Comparison of ENCODE assay signal across 12 cellular contexts in genomic region chr2:226838758-226839555, GRCh38. TPM values are rescaled to one million over a fixed set of nuclear protein-coding genes. Genes with fewer than 3 reads are reported as not detected.
DNase-seq lines count a peak whose midpoint lies in the region; ATAC-seq and TF ChIP-seq lines count a peak whose summit lies in the region.
"Had no signal": no experiment of that assay in that cellular context is flagged by ENCODE, and none has a peak within 500 bp of the region (broad histone marks: within the 10 kb centered on the region; RNA-seq: fewer than 3 reads in every experiment).

No MANE protein-coding gene starts in this region.

- H3K27me3 Mint-ChIP-seq in CD4-positive, alpha-beta memory T cell = no peaks in the 10 kb centered on the region
- peaks cover 5% of the 10 kb centered on the region for H3K27me3 Mint-ChIP-seq in brain

- no peaks in the 10 kb centered on the region for H3K9me3 Mint-ChIP-seq in CD4-positive, alpha-beta memory T cell
- peaks cover 0 to 19% (median 11%) of the 10 kb centered on the region in 5 experiments for H3K9me3 Mint-ChIP-seq in brain

- H3K4me2 ChIP-seq in OCI-LY1 (ENCODE audit: low read length) = peak overlapping the region; percentile 95

- CTCF ChIA-PET in CD4-positive, alpha-beta memory T cell (lab: Charles Lee; ENCODE audit: partially characterized antibody) = interaction anchor here (2.1 kb wide), 1 partner anchor 38 kb away, joined by 15 read pairs; the partner anchor contains the start of gene IRS1

- no peaks in the 10 kb centered on the region for H3K9me3 ChIP-seq in CD4-positive, alpha-beta memory T cell (ENCODE audit: control insufficient read depth in 1 of 2, low read length in 2 of 2)
- H3K9me3 ChIP-seq in OCI-LY1 (ENCODE audit: low read length) = no peaks in the 10 kb centered on the region

- no peaks in the 10 kb centered on the region for H3K36me3 ChIP-seq in CD4-positive, alpha-beta memory T cell (ENCODE audit: insufficient read depth, low read length)
- peaks cover 19% of the 10 kb centered on the region for H3K36me3 ChIP-seq in OCI-LY1 (ENCODE audit: insufficient read depth, low read length)

- peak in 4 of 5 donors; percentile 29 to 40 (median 33) for DNase-seq in CD4-positive, alpha-beta memory T cell
- DNase-seq in GM12864 (ENCODE audit: low read depth) (no peak), ecto neural progenitor cell (ENCODE audit: low spot score) (no peak), NOMO-1 treated with dmso at 0.1 percent for 144 hours (lab: John Stamatoyannopoulos, UW; ENCODE audit: unreplicated experiment) (no peak), OCI-M2 (lab: John Stamatoyannopoulos, UW; ENCODE audit: unreplicated experiment) (no peak)
- DNase-seq: NCI-H774; occipital lobe; stimulated activated CD4-positive, alpha-beta T cell treated with anti-CD3 and anti-CD28 coated beads, Interleukin-1b, Interleukin-23, amount 100 ng/mL, for 48 hours had no signal

- peak overlapping the region; percentile 93 to 100 (median 100) for H3K27ac Mint-ChIP-seq in CD4-positive, alpha-beta memory T cell
- H3K27ac Mint-ChIP-seq in brain = no peak overlapping the region
- H3K27ac Mint-ChIP-seq: CD14-positive monocyte had no signal

- no peak for TF ChIP-seq CTCF in GM12864 (IDR thresholded peaks at IDR 0.05; ENCODE audit: low read depth, low read length, missing control alignments)
- TF ChIP-seq CTCF in OCI-LY1 (IDR thresholded peaks at IDR 0.05; ENCODE audit: low read length) = no peak
- no peak for TF ChIP-seq CTCF in brain (conservative IDR thresholded peaks at IDR 0.05)

- H3K79me2 ChIP-seq in OCI-LY1 (ENCODE audit: insufficient read depth, low read length) = peaks cover 17% of the 10 kb centered on the region; the same call in 1 of the 2 replicates

- H2AFZ ChIP-seq in OCI-LY1 (ENCODE audit: low read length) = peak overlapping the region; percentile 25; the same call in 1 of the 2 replicates

- H3K27me3 ChIP-seq in CD4-positive, alpha-beta memory T cell (ENCODE audit: insufficient read depth, low read length) = no peaks in the 10 kb centered on the region
- H3K27me3 ChIP-seq in OCI-LY1 (ENCODE audit: insufficient read depth, low read length) = no peaks in the 10 kb centered on the region

- 0 out of 2 replicates have a peak, but pooled peaks cover 8% of the 10 kb centered on the region for H3F3A ChIP-seq in OCI-LY1 (ENCODE audit: insufficient read depth, low read length)

- H3K27ac ChIP-seq in CD4-positive, alpha-beta memory T cell (ENCODE audit: low read depth, low read length) = peak overlapping the region; percentile 98
- H3K27ac ChIP-seq in OCI-LY1 (ENCODE audit: low read depth, low read length, poor library complexity, severe bottlenecking) = peak overlapping the region; percentile 97

- H3K36me3 Mint-ChIP-seq in CD4-positive, alpha-beta memory T cell = peaks cover 0 to 11% of the 10 kb centered on the region in 2 donors
- peaks cover 39% of the 10 kb centered on the region for H3K36me3 Mint-ChIP-seq in brain

- peak overlapping the region; percentile 67 to 98 (median 76) for H3K4me3 Mint-ChIP-seq in CD4-positive, alpha-beta memory T cell
- H3K4me3 Mint-ChIP-seq in brain = peak overlapping the region; percentile 4 to 31 (median 11)
- H3K4me3 Mint-ChIP-seq: CD14-positive monocyte had no signal

- H4K20me1 ChIP-seq in OCI-LY1 (ENCODE audit: insufficient read depth, low read length) = no peaks in the 10 kb centered on the region

- POLR2A ChIA-PET in CD4-positive, alpha-beta memory T cell (lab: Charles Lee; ENCODE audit: partially characterized antibody) = interaction anchor here (1.1 kb wide), 1 partner anchor 10 kb away, joined by 3 read pairs; no protein-coding TSS in a partner anchor

- H3K4me3 ChIP-seq in CD4-positive, alpha-beta memory T cell (ENCODE audit: low read length in 2 of 2) = no peak overlapping the region
- H3K4me3 ChIP-seq in GM12864 (ENCODE audit: low read depth, low read length) (peak overlapping the region; percentile 56), OCI-LY1 (ENCODE audit: low read depth, low read length, poor library complexity, severe bottlenecking) (peak overlapping the region; percentile 74)

- ATAC-seq in HG03439 (IDR thresholded peaks at IDR 0.05; ENCODE audit: unreplicated experiment) = no peak

- peaks cover 54 to 91% (median 69%) of the 10 kb centered on the region in 4 donors for H3K4me1 Mint-ChIP-seq in CD4-positive, alpha-beta memory T cell
- H3K4me1 Mint-ChIP-seq in brain = peaks cover 61% of the 10 kb centered on the region

- H3K4me1 ChIP-seq in CD4-positive, alpha-beta memory T cell (ENCODE audit: insufficient read depth, low read length) = peaks cover 54% of the 10 kb centered on the region
- peaks cover 64% of the 10 kb centered on the region for H3K4me1 ChIP-seq in OCI-LY1 (ENCODE audit: insufficient read depth, low read length, severe bottlenecking)

- intact Hi-C loops in CD4-positive, alpha-beta memory T cell (cut with micrococcal nuclease) = loop anchor here (5.0 to 10.0 kb wide), 3 partner anchors 187 to 1894 kb away; partner anchors contain the start of gene AGFG1

- H3K9me2 ChIP-seq in OCI-LY1 (ENCODE audit: low read depth, low read length) = no peaks in the 10 kb centered on the region

- H3K9ac ChIP-seq in OCI-LY1 (ENCODE audit: low read length) = peak overlapping the region; percentile 93

RNA-seq across cellular contexts. Expression of gene RHBDD1, which starts 3.1 kb away (rescaled TPM):
- 10 to 100 TPM; 54.6 to 66.0 TPM for total RNA-seq in CD4-positive, alpha-beta memory T cell
- 10 to 100 TPM; 15.6 to 26.8 TPM for polyA plus RNA-seq in CD4-positive, alpha-beta memory T cell
- 18.1 TPM for polyA plus RNA-seq in brain (ENCODE audit: insufficient read depth, low read depth, low replicate concordance)

RNA-seq across cellular contexts. Expression of gene IRS1, which starts 39.3 kb away (rescaled TPM):
- total RNA-seq in CD4-positive, alpha-beta memory T cell = 1 to 10 TPM; 2.2 to 2.4 TPM
- under 1 TPM; 0.02 to 0.03 TPM for polyA plus RNA-seq in CD4-positive, alpha-beta memory T cell
- 2.0 TPM for polyA plus RNA-seq in brain (ENCODE audit: insufficient read depth, low read depth, low replicate concordance)

Comparison
In these comparisons a context has a peak if more than half of its experiments do, and no peak if none do; other contexts are left out.
1. DNase-seq: peak in CD4-positive, alpha-beta memory T cell (4 of 5); none in GM12864 (single experiment), ecto neural progenitor cell (single experiment), NOMO-1 treated with dmso at 0.1 percent for 144 hours (single experiment) and OCI-M2 (single experiment).
2. H3K4me3 ChIP-seq: peak in GM12864 (single experiment) and OCI-LY1 (single experiment); none in CD4-positive, alpha-beta memory T cell (0 of 2).
3. H3K27ac Mint-ChIP-seq: peak in CD4-positive, alpha-beta memory T cell (7 of 7); none in brain (0 of 5).